21 cellular contexts compared by ENCODE assay signal in the genomic region with DNA sequence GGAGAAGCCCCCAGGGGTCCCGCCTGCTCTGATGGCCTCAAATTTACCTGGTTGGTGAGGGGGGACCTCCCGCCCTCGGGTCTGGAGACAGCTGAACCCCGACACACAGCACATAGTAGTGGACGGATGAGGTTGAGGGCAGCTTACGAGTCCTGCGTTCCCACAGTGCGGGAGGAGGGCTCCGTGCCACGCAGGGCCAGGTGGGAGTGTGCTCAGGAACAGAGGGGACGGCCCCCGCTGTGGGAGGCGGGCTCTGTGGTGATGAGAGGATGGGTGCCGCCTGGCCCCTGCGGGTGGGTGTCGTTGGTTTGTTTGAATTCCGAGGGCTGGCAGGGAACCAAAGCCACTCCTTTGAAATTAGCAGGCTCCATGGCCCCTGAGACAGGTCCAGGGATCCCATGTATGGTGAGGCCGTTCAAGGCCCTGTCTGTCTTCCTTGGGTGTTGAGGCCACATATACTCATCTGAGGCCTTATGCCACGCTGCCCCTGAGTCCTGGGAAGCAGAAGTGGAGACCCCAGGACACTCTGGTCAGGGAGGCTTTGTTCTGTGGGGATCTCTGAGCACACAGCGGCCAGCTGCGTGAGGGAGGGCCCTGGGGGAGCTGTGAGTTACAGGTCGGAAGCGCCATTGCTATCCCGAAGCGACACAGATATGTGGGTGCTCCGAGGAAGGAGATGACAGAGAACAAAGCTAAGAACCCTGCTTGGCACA. TPM values are rescaled to one million over a fixed set of nuclear protein-coding genes. Genes with fewer than 3 reads are reported as not detected.
"Had no signal": no experiment of that assay in that cellular context is flagged by ENCODE, and none has a peak within 500 bp of the region (broad histone marks: within the 10 kb centered on the region; RNA-seq: fewer than 3 reads in every experiment).

No MANE protein-coding gene starts in this region.

- H3K4me1 ChIP-seq: pancreas, right lobe of liver, testis had no signal

- H3K9me3 ChIP-seq: neutrophil, pancreas, right lobe of liver, testis had no signal

- DNase-seq: activated CD4-positive, alpha-beta memory T cell treated with anti-CD3 and anti-CD28 coated beads for 36 hours; activated CD4-positive, alpha-beta T cell treated with anti-CD3 and anti-CD28 coated beads for 48 hours; activated naive CD4-positive, alpha-beta T cell treated with Interleukin-2 at 50 U/mL for 16 hours; activated naive CD8-positive, alpha-beta T cell treated with anti-CD3 and anti-CD28 coated beads for 36 hours; activated T-cell treated with anti-CD3 and anti-CD28 coated beads, Interleukin-2, amount 50 U/mL, for 48 hours; mammary epithelial cell; midbrain; small intestine; stimulated activated CD4-positive, alpha-beta T cell treated with anti-CD3 and anti-CD28 coated beads, Interleukin-15, amount 100 ng/mL, for 24 hours; T-helper 17 cell; testis had no signal

- ATAC-seq: left lobe of liver; pancreas; stimulated activated memory B cell treated with anti-CD40 and anti-IgM and Interleukin-4, amounts not matched to agents 10 μg/mL and 1 μg/mL and 100 μg/mL, for 72 hours; T-helper 17 cell had no signal

- H3K27ac ChIP-seq: neutrophil, pancreas, right lobe of liver, testis had no signal

- H3K27me3 ChIP-seq: neutrophil, pancreas, right lobe of liver, testis had no signal

- H3K4me3 ChIP-seq: pancreas, right lobe of liver, testis had no signal

RNA-seq across cellular contexts. Expression of gene KRTAP5-7, which starts 52.1 kb away (rescaled TPM):
- total RNA-seq: activated CD4-positive, alpha-beta memory T cell treated with anti-CD3 and anti-CD28 coated beads for 36 hours; activated naive CD8-positive, alpha-beta T cell treated with anti-CD3 and anti-CD28 coated beads for 36 hours; bronchial epithelial cell; epithelial cell of proximal tubule; fibroblast of villous mesenchyme; left lobe of liver; mammary epithelial cell; pulmonary artery endothelial cell; T-helper 17 cell had no signal
- polyA plus RNA-seq: keratinocyte, mammary epithelial cell had no signal
